Comparison of ENCODE assay signal across 11 cellular contexts in the genomic region with DNA sequence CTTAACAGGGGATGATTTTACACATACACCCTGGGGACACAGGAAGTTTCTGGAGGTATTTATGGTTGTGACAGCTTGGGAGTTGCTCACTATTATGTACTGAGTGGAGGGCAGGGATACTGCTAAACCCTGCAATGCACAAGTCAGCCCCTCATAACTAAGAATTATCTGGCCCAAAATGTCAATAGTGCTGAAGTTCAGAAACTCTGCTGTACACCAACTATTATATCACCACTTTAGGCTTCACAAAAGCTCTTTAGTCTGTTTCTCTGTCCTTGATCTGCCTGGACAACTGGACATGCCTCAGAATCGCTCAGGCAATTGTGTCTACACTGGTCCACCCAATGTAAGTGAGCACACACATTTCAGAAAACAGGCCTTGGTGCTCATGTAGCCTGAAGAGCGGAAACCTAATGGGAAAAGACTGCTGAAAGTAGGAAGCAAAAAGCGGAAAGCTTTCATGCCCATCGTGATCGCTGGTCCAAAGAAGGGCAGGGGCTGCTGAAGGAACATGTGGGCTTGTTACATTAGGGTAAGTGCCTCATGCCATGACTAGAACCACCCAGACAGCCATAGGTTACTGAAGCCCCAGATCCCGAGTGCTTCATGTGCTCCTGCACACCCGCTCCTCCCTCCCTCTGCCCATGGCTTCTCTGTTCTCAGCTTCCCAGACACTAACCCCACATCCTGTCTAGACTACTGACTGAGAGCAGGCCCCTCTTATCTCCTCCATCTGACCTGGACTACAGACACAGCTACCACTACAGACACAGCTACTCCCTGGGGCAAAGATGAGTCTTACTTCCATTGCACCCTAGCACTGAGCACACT.
DNase-seq lines count a peak whose midpoint lies in the region; ATAC-seq and TF ChIP-seq lines count a peak whose summit lies in the region.
"Had no signal": no experiment of that assay in that cellular context is flagged by ENCODE, and none has a peak within 500 bp of the region (broad histone marks: within the 10 kb centered on the region; RNA-seq: fewer than 3 reads in every experiment).

No MANE protein-coding gene starts in this region.

- no peaks in the 10 kb centered on the region for H3K36me3 ChIP-seq in RWPE2 (ENCODE audit: low read depth)
- H3K36me3 ChIP-seq: suprapubic skin had no signal

- H3K27ac ChIP-seq in RWPE2 (ENCODE audit: poor library complexity, severe bottlenecking): no peak overlapping the region
- H3K27ac ChIP-seq: suprapubic skin had no signal

- no peak overlapping the region for H3K4me3 ChIP-seq in RWPE2 (ENCODE audit: severe bottlenecking)
- H3K4me3 ChIP-seq: suprapubic skin had no signal

- DNase-seq in activated CD4-positive, alpha-beta memory T cell treated with anti-CD3 and anti-CD28 coated beads for 36 hours: peak; percentile 23
- no peak for DNase-seq in activated CD4-positive, alpha-beta memory T cell treated with anti-CD3 and anti-CD28 coated beads, Interleukin-2, amount 10 ng/mL, durations not matched to agents 7 days and 5 days
- DNase-seq in RWPE2 (ENCODE audit: low spot score) (no peak), sciatic nerve (ENCODE audit: low spot score) (no peak), progenitor cell of endocrine pancreas (ENCODE audit: low spot score, unreplicated experiment) (no peak), amniotic stem cell (lab: John Stamatoyannopoulos, UW) (no peak), NCI-H2227 (lab: John Stamatoyannopoulos, UW; ENCODE audit: unreplicated experiment) (no peak)
- DNase-seq in central memory CD4-positive, alpha-beta T cell: peak; percentile 23
- DNase-seq: endodermal cell had no signal

- no peaks in the 10 kb centered on the region for H3K9me3 Mint-ChIP-seq in activated CD4-positive, alpha-beta memory T cell treated with anti-CD3 and anti-CD28 coated beads for 36 hours
- no peaks in the 10 kb centered on the region for H3K9me3 Mint-ChIP-seq in activated CD4-positive, alpha-beta memory T cell treated with anti-CD3 and anti-CD28 coated beads, Interleukin-2, amount 10 ng/mL, durations not matched to agents 7 days and 5 days
- H3K9me3 Mint-ChIP-seq in progenitor cell of endocrine pancreas (ENCODE audit: low read depth): no peaks in the 10 kb centered on the region
- H3K9me3 Mint-ChIP-seq: endodermal cell, neural crest cell had no signal

- CTCF ChIA-PET in activated CD4-positive, alpha-beta memory T cell treated with anti-CD3 and anti-CD28 coated beads for 36 hours (lab: Charles Lee): interaction anchor here (1.0 kb wide), 1 partner anchor 302 kb away, joined by 3 read pairs; no protein-coding TSS in a partner anchor
- CTCF ChIA-PET in activated CD4-positive, alpha-beta memory T cell treated with anti-CD3 and anti-CD28 coated beads, Interleukin-2, amount 10 ng/mL, durations not matched to agents 7 days and 5 days (lab: Charles Lee): no interaction called here

- peaks cover 28% of the 10 kb centered on the region for H3K4me1 Mint-ChIP-seq in activated CD4-positive, alpha-beta memory T cell treated with anti-CD3 and anti-CD28 coated beads for 36 hours (ENCODE audit: low read depth)
- peaks cover 35% of the 10 kb centered on the region for H3K4me1 Mint-ChIP-seq in activated CD4-positive, alpha-beta memory T cell treated with anti-CD3 and anti-CD28 coated beads, Interleukin-2, amount 10 ng/mL, durations not matched to agents 7 days and 5 days
- H3K4me1 Mint-ChIP-seq in progenitor cell of endocrine pancreas (ENCODE audit: low read depth): peaks cover 2% of the 10 kb centered on the region
- H3K4me1 Mint-ChIP-seq: neural crest cell had no signal

- no peaks in the 10 kb centered on the region for H3K36me3 Mint-ChIP-seq in activated CD4-positive, alpha-beta memory T cell treated with anti-CD3 and anti-CD28 coated beads for 36 hours
- no peaks in the 10 kb centered on the region for H3K36me3 Mint-ChIP-seq in activated CD4-positive, alpha-beta memory T cell treated with anti-CD3 and anti-CD28 coated beads, Interleukin-2, amount 10 ng/mL, durations not matched to agents 7 days and 5 days (ENCODE audit: low read depth)
- no peaks in the 10 kb centered on the region for H3K36me3 Mint-ChIP-seq in progenitor cell of endocrine pancreas (ENCODE audit: insufficient read depth)

- POLR2A ChIA-PET in activated CD4-positive, alpha-beta memory T cell treated with anti-CD3 and anti-CD28 coated beads for 36 hours (lab: Charles Lee): no interaction called here
- POLR2A ChIA-PET in activated CD4-positive, alpha-beta memory T cell treated with anti-CD3 and anti-CD28 coated beads, Interleukin-2, amount 10 ng/mL, durations not matched to agents 7 days and 5 days (lab: Charles Lee): no interaction called here

- no peaks in the 10 kb centered on the region for H3K9me3 ChIP-seq in RWPE2 (ENCODE audit: severe bottlenecking)
- H3K9me3 ChIP-seq: suprapubic skin had no signal

- peak; percentile 55 for ATAC-seq in RWPE2 (ENCODE audit: low read depth)
- peak; percentile 9 for ATAC-seq in sciatic nerve

- no peak overlapping the region for H3K27ac Mint-ChIP-seq in activated CD4-positive, alpha-beta memory T cell treated with anti-CD3 and anti-CD28 coated beads for 36 hours
- H3K27ac Mint-ChIP-seq in activated CD4-positive, alpha-beta memory T cell treated with anti-CD3 and anti-CD28 coated beads, Interleukin-2, amount 10 ng/mL, durations not matched to agents 7 days and 5 days: no peak overlapping the region
- H3K27ac Mint-ChIP-seq in progenitor cell of endocrine pancreas: no peak overlapping the region
- H3K27ac Mint-ChIP-seq: endodermal cell had no signal

- TF ChIP-seq CTCF in RWPE2 (IDR thresholded peaks at IDR 0.05; ENCODE audit: poor library complexity, severe bottlenecking): no peak
- TF ChIP-seq CTCF in progenitor cell of endocrine pancreas (IDR thresholded peaks at IDR 0.05; ENCODE audit: unreplicated experiment): no peak

- intact Hi-C loops in activated CD4-positive, alpha-beta memory T cell treated with anti-CD3 and anti-CD28 coated beads for 36 hours (cut with micrococcal nuclease): no loop called here
- intact Hi-C loops in sciatic nerve (cut with DNase I): loop anchor here (10.0 kb wide), 1 partner anchor 528 kb away; no protein-coding TSS in a partner anchor

- no peaks in the 10 kb centered on the region for H3K27me3 ChIP-seq in RWPE2 (ENCODE audit: insufficient read depth, poor library complexity, severe bottlenecking)
- H3K27me3 ChIP-seq: suprapubic skin had no signal

- H3K4me1 ChIP-seq in RWPE2 (ENCODE audit: insufficient read depth, poor library complexity, severe bottlenecking): peaks cover 7% of the 10 kb centered on the region

- no peaks in the 10 kb centered on the region for H3K27me3 Mint-ChIP-seq in activated CD4-positive, alpha-beta memory T cell treated with anti-CD3 and anti-CD28 coated beads for 36 hours
- H3K27me3 Mint-ChIP-seq in activated CD4-positive, alpha-beta memory T cell treated with anti-CD3 and anti-CD28 coated beads, Interleukin-2, amount 10 ng/mL, durations not matched to agents 7 days and 5 days: no peaks in the 10 kb centered on the region
- no peaks in the 10 kb centered on the region for H3K27me3 Mint-ChIP-seq in progenitor cell of endocrine pancreas

- H3K4me3 Mint-ChIP-seq in activated CD4-positive, alpha-beta memory T cell treated with anti-CD3 and anti-CD28 coated beads for 36 hours: no peak overlapping the region
- no peak overlapping the region for H3K4me3 Mint-ChIP-seq in activated CD4-positive, alpha-beta memory T cell treated with anti-CD3 and anti-CD28 coated beads, Interleukin-2, amount 10 ng/mL, durations not matched to agents 7 days and 5 days
- H3K4me3 Mint-ChIP-seq in progenitor cell of endocrine pancreas (ENCODE audit: low read depth): no peak overlapping the region
- H3K4me3 Mint-ChIP-seq: endodermal cell, neural crest cell had no signal

Comparison
In these comparisons a context has a peak if more than half of its experiments do, and no peak if none do; other contexts are left out.
1. DNase-seq: peak in activated CD4-positive, alpha-beta memory T cell treated with anti-CD3 and anti-CD28 coated beads for 36 hours (single experiment) and central memory CD4-positive, alpha-beta T cell (single experiment); none in activated CD4-positive, alpha-beta memory T cell treated with anti-CD3 and anti-CD28 coated beads, Interleukin-2, amount 10 ng/mL, durations not matched to agents 7 days and 5 days (single experiment), RWPE2 (single experiment), sciatic nerve (single experiment), progenitor cell of endocrine pancreas (single experiment), amniotic stem cell (single experiment) and NCI-H2227 (single experiment).